Comparison of ENCODE assay signal across 8 cellular contexts in the genomic region with DNA sequence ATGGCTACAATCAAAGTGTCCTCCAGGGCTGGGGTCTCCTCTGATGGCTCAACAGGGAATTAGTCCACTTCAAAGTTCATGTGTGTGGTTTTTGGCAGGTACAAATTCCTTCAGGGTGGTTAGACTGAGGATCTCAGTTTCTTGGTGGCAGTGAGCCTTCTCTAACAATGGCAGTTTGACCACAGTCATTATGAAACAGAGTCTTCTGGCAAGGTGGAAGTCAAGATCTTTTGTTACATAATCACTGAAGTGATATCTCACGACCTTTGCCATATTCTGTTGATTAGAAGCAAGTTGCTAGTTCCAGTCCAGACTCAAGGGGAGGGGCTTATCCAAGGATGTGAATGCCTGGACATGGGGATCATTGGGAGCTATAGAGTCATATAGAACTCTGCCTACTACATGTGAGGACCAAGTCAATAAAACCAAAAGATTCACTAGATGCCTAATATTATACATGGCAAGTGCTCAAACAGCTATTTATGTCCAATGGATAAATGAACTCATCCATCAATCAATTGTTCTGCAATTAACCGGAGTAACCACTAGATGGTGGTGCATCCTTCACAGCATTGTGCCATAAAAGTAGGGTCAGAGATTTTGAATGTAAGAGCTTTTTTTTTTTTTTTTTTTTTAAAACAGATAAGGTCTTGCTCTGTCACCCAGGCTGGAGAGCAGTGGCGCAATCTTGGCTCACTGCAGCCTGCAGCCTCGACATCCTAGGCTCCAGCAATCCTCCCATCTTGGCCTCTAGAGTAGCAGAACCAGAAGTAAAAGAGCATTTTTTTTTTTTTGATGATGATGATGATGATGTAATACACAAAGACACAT.
A peak's percentile ranks its signal among the peaks of the same experiment; 100 is the strongest.
DNase-seq lines count a peak whose midpoint lies in the region; ATAC-seq and TF ChIP-seq lines count a peak whose summit lies in the region.

No MANE protein-coding gene starts in this region.

- peak; percentile 28 for DNase-seq in activated naive CD4-positive, alpha-beta T cell treated with anti-CD3 and anti-CD28 coated beads for 36 hours
- DNase-seq in activated naive CD4-positive, alpha-beta T cell (lab: John Stamatoyannopoulos, UW) = no peak
- DNase-seq in HUDEP-2 (lab: John Stamatoyannopoulos, UW; ENCODE audit: unreplicated experiment in 76 of 76) = peak in 45 of 76 experiments; percentile 2 to 70 (median 28)
- peak; percentile 39 for DNase-seq in central memory CD4-positive, alpha-beta T cell

- no peaks in the 10 kb centered on the region for H3F3A ChIP-seq in neural cell (ENCODE audit: insufficient read depth, low read length, poor library complexity, severe bottlenecking)

- no peaks in the 10 kb centered on the region for H3K27me3 Mint-ChIP-seq in activated naive CD4-positive, alpha-beta T cell treated with anti-CD3 and anti-CD28 coated beads for 36 hours (ENCODE audit: low read depth)

- H3K4me3 ChIP-seq in OCI-LY3 (ENCODE audit: low read length) = peak overlapping the region; percentile 68
- no peak overlapping the region for H3K4me3 ChIP-seq in neural cell (ENCODE audit: low read length)

- H3K27ac Mint-ChIP-seq in activated naive CD4-positive, alpha-beta T cell treated with anti-CD3 and anti-CD28 coated beads for 36 hours = no peak overlapping the region

- H3K9me2 ChIP-seq in neural cell (ENCODE audit: insufficient read depth, low read length) = no peaks in the 10 kb centered on the region

- intact Hi-C loops in activated naive CD4-positive, alpha-beta T cell treated with anti-CD3 and anti-CD28 coated beads for 36 hours (cut with micrococcal nuclease) = loop anchor here (1.0 to 5.0 kb wide), 4 partner anchors 121 to 1065 kb away; no protein-coding TSS in a partner anchor

- H3K9me3 ChIP-seq in OCI-LY3 (ENCODE audit: insufficient read depth, low read length) = no peaks in the 10 kb centered on the region
- no peaks in the 10 kb centered on the region for H3K9me3 ChIP-seq in neural cell (ENCODE audit: low read length)

- peak; percentile 85 for TF ChIP-seq CTCF in OCI-LY3 (IDR thresholded peaks at IDR 0.05; ENCODE audit: low read depth, low read length)
- peak; percentile 24 for TF ChIP-seq CTCF in neural cell (IDR thresholded peaks at IDR 0.05; ENCODE audit: poor library complexity, severe bottlenecking)

- H3K36me3 Mint-ChIP-seq in activated naive CD4-positive, alpha-beta T cell treated with anti-CD3 and anti-CD28 coated beads for 36 hours (ENCODE audit: low read depth) = no peaks in the 10 kb centered on the region

- no peaks in the 10 kb centered on the region for H4K20me1 ChIP-seq in OCI-LY3 (ENCODE audit: insufficient read depth, low read length)
- H4K20me1 ChIP-seq in neural cell (ENCODE audit: insufficient read depth) = no peaks in the 10 kb centered on the region

- ATAC-seq in GM21528 (IDR thresholded peaks at IDR 0.05; ENCODE audit: low FRiP score, unreplicated experiment) (peak; percentile 85), GM18873 (IDR thresholded peaks at IDR 0.05; ENCODE audit: low FRiP score, unreplicated experiment) (no peak)

- peaks cover 2% of the 10 kb centered on the region; the same call in 1 of the 2 replicates for H3K4me1 ChIP-seq in OCI-LY3 (ENCODE audit: low read length)

- no peak overlapping the region for H3K27ac ChIP-seq in OCI-LY3 (ENCODE audit: low read length)
- no peak overlapping the region for H3K27ac ChIP-seq in neural cell (ENCODE audit: low read length)

- H3K4me1 Mint-ChIP-seq in activated naive CD4-positive, alpha-beta T cell treated with anti-CD3 and anti-CD28 coated beads for 36 hours (ENCODE audit: low read depth) = no peaks in the 10 kb centered on the region

- CTCF ChIA-PET in activated naive CD4-positive, alpha-beta T cell treated with anti-CD3 and anti-CD28 coated beads for 36 hours (lab: Charles Lee) = interaction anchor here (0.6 to 2.1 kb wide), 17 partner anchors 8 to 954 kb away, joined by 3 to 11 read pairs (median 4); partner anchors contain the start of gene CFHR3

- H3K36me3 ChIP-seq in OCI-LY3 (replicated peaks; ENCODE audit: low read depth, low read length) (no peaks in the 10 kb centered on the region), neural cell (ENCODE audit: insufficient read depth, low read length) (no peaks in the 10 kb centered on the region)

- peak overlapping the region; percentile 67 for H3K4me2 ChIP-seq in OCI-LY3 (ENCODE audit: low read length)
- H3K4me2 ChIP-seq in neural cell (ENCODE audit: low read length) = no peak overlapping the region

- peak overlapping the region; percentile 32 for H3K4me3 Mint-ChIP-seq in activated naive CD4-positive, alpha-beta T cell treated with anti-CD3 and anti-CD28 coated beads for 36 hours

- H2AFZ ChIP-seq in OCI-LY3 (ENCODE audit: low read depth, low read length) = peak overlapping the region; percentile 82
- no peak overlapping the region for H2AFZ ChIP-seq in neural cell (ENCODE audit: low read depth, low read length)

- no peak for TF ChIP-seq EP300 in neural cell (conservative IDR thresholded peaks at IDR 0.05; ENCODE audit: poor library complexity, severe bottlenecking)

- H3K9ac ChIP-seq in OCI-LY3 (ENCODE audit: low read length) = peak overlapping the region; percentile 5
- H3K9ac ChIP-seq in neural cell (ENCODE audit: low read length) = no peak overlapping the region

- H3K27me3 ChIP-seq in OCI-LY3 (ENCODE audit: low read depth, low read length) (peaks cover 10% of the 10 kb centered on the region; the same call in 1 of the 2 replicates), neural cell (ENCODE audit: insufficient read depth, low read depth, low read length) (no peaks in the 10 kb centered on the region)

- peak; percentile 16 for TF ChIP-seq RAD21 in neural cell (conservative IDR thresholded peaks at IDR 0.05)

- no peaks in the 10 kb centered on the region for H3K9me3 Mint-ChIP-seq in activated naive CD4-positive, alpha-beta T cell treated with anti-CD3 and anti-CD28 coated beads for 36 hours

- H3K79me2 ChIP-seq in OCI-LY3 (ENCODE audit: low read length) (no peaks in the 10 kb centered on the region), neural cell (replicated peaks; ENCODE audit: insufficient read depth, low read length) (no peaks in the 10 kb centered on the region)

TF ChIP-seq in neural cell, 6 proteins besides CTCF, POLR2A, EP300 and RAD21:
- TF ChIP-seq REST (IDR thresholded peaks at IDR 0.05; ENCODE audit: borderline replicate concordance) (no peak), EZH2 (IDR thresholded peaks at IDR 0.05; ENCODE audit: borderline replicate concordance, insufficient read depth, low read length, poor library complexity, severe bottlenecking) (no peak), POLR2AphosphoS5 (IDR thresholded peaks at IDR 0.05) (no peak), TAF1 (IDR thresholded peaks at IDR 0.05; ENCODE audit: low read depth) (no peak), MXI1 (conservative IDR thresholded peaks at IDR 0.05; ENCODE audit: poor library complexity, severe bottlenecking) (no peak), SMC3 (conservative IDR thresholded peaks at IDR 0.05; ENCODE audit: poor library complexity) (no peak)

Comparison
In these comparisons a context has a peak if more than half of its experiments do, and no peak if none do; other contexts are left out.
1. DNase-seq: peak in activated naive CD4-positive, alpha-beta T cell treated with anti-CD3 and anti-CD28 coated beads for 36 hours (single experiment), HUDEP-2 (45 of 76) and central memory CD4-positive, alpha-beta T cell (single experiment); none in activated naive CD4-positive, alpha-beta T cell (0 of 4).